In genomic region chr9:130343445-130343918, GRCh38 we compare ENCODE assay signal across 9 cellular contexts.
DNase-seq lines count a peak whose midpoint lies in the region; ATAC-seq and TF ChIP-seq lines count a peak whose summit lies in the region.
"Had no signal": no experiment of that assay in that cellular context is flagged by ENCODE, and none has a peak within 500 bp of the region (broad histone marks: within the 10 kb centered on the region; RNA-seq: fewer than 3 reads in every experiment).

No MANE protein-coding gene starts in this region.

- no peak overlapping the region for H3K4me3 Mint-ChIP-seq in activated naive CD8-positive, alpha-beta T cell treated with anti-CD3 and anti-CD28 coated beads, Interleukin-2, amount 10 ng/mL, durations not matched to agents 7 days and 5 days

- H3K36me3 Mint-ChIP-seq in activated naive CD8-positive, alpha-beta T cell treated with anti-CD3 and anti-CD28 coated beads, Interleukin-2, amount 10 ng/mL, durations not matched to agents 7 days and 5 days: no peaks in the 10 kb centered on the region

- ATAC-seq in activated naive CD8-positive, alpha-beta T cell treated with anti-CD3 and anti-CD28 coated beads, Interleukin-2, amount 10 ng/mL, durations not matched to agents 7 days and 5 days (ENCODE audit: low read depth): no peak
- ATAC-seq in upper lobe of left lung (ENCODE audit: low FRiP score in 2 of 2): peak in 1 of 2 donors; percentile 11
- ATAC-seq in GM21786 (IDR thresholded peaks at IDR 0.05; ENCODE audit: unreplicated experiment): no peak
- no peak for ATAC-seq in HG02981 (IDR thresholded peaks at IDR 0.05; ENCODE audit: unreplicated experiment)

- POLR2A ChIA-PET in activated naive CD8-positive, alpha-beta T cell treated with anti-CD3 and anti-CD28 coated beads, Interleukin-2, amount 10 ng/mL, durations not matched to agents 7 days and 5 days (lab: Charles Lee): no interaction called here

- TF ChIP-seq POLR2A in upper lobe of left lung (IDR thresholded peaks at IDR 0.05): no peak

- peaks cover 0 to 4% (median 0%) of the 10 kb centered on the region in 11 experiments; a peak in 2 of 22 replicates for H4K20me1 ChIP-seq in BLaER1 treated with 17β-estradiol and CSF1 and Interleukin-3, amounts not matched to agents 10 nM and 100 nM

- H3K36me3 ChIP-seq in BLaER1 treated with 17β-estradiol and CSF1 and Interleukin-3, amounts not matched to agents 10 nM and 100 nM: no peaks in the 10 kb centered on the region
- H3K36me3 ChIP-seq in upper lobe of left lung: no peaks in the 10 kb centered on the region

- no peak for DNase-seq in LNCaP clone FGC (ENCODE audit: low read depth)
- DNase-seq in activated naive CD8-positive, alpha-beta T cell treated with anti-CD3 and anti-CD28 coated beads, Interleukin-2, amount 10 ng/mL, durations not matched to agents 7 days and 5 days: peak; percentile 51
- DNase-seq in left kidney (ENCODE audit: low read depth, low spot score): peak; percentile 56
- DNase-seq in upper lobe of left lung: peak in 1 of 2 donors; percentile 64
- DNase-seq in NCI-H187 (lab: John Stamatoyannopoulos, UW): no peak

- TF ChIP-seq CTCF in LNCaP clone FGC (IDR thresholded peaks at IDR 0.05; ENCODE audit: control insufficient read depth, extremely low read depth, insufficient read depth): peak; percentile 84
- peak; percentile 47 to 76 (median 60) for TF ChIP-seq CTCF in upper lobe of left lung (IDR thresholded peaks at IDR 0.05)

- H3K27me3 ChIP-seq in BLaER1 treated with 17β-estradiol and CSF1 and Interleukin-3, amounts not matched to agents 10 nM and 100 nM: no peaks in the 10 kb centered on the region; a peak in 1 of 22 replicates
- no peaks in the 10 kb centered on the region for H3K27me3 ChIP-seq in upper lobe of left lung

- TF ChIP-seq EP300 in upper lobe of left lung (IDR thresholded peaks at IDR 0.05): no peak

- no peaks in the 10 kb centered on the region for H3K27me3 Mint-ChIP-seq in activated naive CD8-positive, alpha-beta T cell treated with anti-CD3 and anti-CD28 coated beads, Interleukin-2, amount 10 ng/mL, durations not matched to agents 7 days and 5 days

- no peaks in the 10 kb centered on the region for H3K9me3 Mint-ChIP-seq in activated naive CD8-positive, alpha-beta T cell treated with anti-CD3 and anti-CD28 coated beads, Interleukin-2, amount 10 ng/mL, durations not matched to agents 7 days and 5 days

- WGBS in upper lobe of left lung, 2 donors: 20 to 63% methylated on average over 2 to 7 of the region's 12 CpGs

- H3K4me3 ChIP-seq in BLaER1 treated with 17β-estradiol and CSF1 and Interleukin-3, amounts not matched to agents 10 nM and 100 nM: no peak overlapping the region
- H3K4me3 ChIP-seq in LNCaP clone FGC (ENCODE audit: low read depth, low read length) (no peak overlapping the region), upper lobe of left lung (no peak overlapping the region)
- H3K4me3 ChIP-seq: skin epidermis had no signal

- H3K9me3 ChIP-seq in BLaER1 treated with 17β-estradiol and CSF1 and Interleukin-3, amounts not matched to agents 10 nM and 100 nM (replicated peaks in 1 of 11): no peaks in the 10 kb centered on the region
- no peaks in the 10 kb centered on the region for H3K9me3 ChIP-seq in upper lobe of left lung

- peak overlapping the region in 7 of 11 experiments; percentile 16 to 56 (median 25); a peak in 8 of 22 replicates for H3K4me2 ChIP-seq in BLaER1 treated with 17β-estradiol and CSF1 and Interleukin-3, amounts not matched to agents 10 nM and 100 nM

- H3K27ac ChIP-seq in BLaER1 treated with 17β-estradiol and CSF1 and Interleukin-3, amounts not matched to agents 10 nM and 100 nM: peak overlapping the region in 2 of 11 experiments; percentile 9 to 11; a peak in 2 of 22 replicates
- no peak overlapping the region for H3K27ac ChIP-seq in upper lobe of left lung
- H3K27ac ChIP-seq: skin epidermis had no signal

- H3K4me1 ChIP-seq in BLaER1 treated with 17β-estradiol and CSF1 and Interleukin-3, amounts not matched to agents 10 nM and 100 nM: peaks cover 5 to 35% (median 20%) of the 10 kb centered on the region in 10 experiments; a peak in 18 of 20 replicates
- H3K4me1 ChIP-seq in upper lobe of left lung: no peaks in the 10 kb centered on the region

- H3K4me1 Mint-ChIP-seq in activated naive CD8-positive, alpha-beta T cell treated with anti-CD3 and anti-CD28 coated beads, Interleukin-2, amount 10 ng/mL, durations not matched to agents 7 days and 5 days: no peaks in the 10 kb centered on the region

- no peak overlapping the region for H3K27ac Mint-ChIP-seq in activated naive CD8-positive, alpha-beta T cell treated with anti-CD3 and anti-CD28 coated beads, Interleukin-2, amount 10 ng/mL, durations not matched to agents 7 days and 5 days

- H3K9ac ChIP-seq in BLaER1 treated with 17β-estradiol and CSF1 and Interleukin-3, amounts not matched to agents 10 nM and 100 nM: peak overlapping the region in 4 of 11 experiments; percentile 7 to 41 (median 30); a peak in 2 of 22 replicates

Comparison
In these comparisons a context has a peak if more than half of its experiments do, and no peak if none do; other contexts are left out.
1. DNase-seq: peak in activated naive CD8-positive, alpha-beta T cell treated with anti-CD3 and anti-CD28 coated beads, Interleukin-2, amount 10 ng/mL, durations not matched to agents 7 days and 5 days (single experiment) and left kidney (single experiment); none in LNCaP clone FGC (single experiment) and NCI-H187 (0 of 2).